In the genomic region with DNA sequence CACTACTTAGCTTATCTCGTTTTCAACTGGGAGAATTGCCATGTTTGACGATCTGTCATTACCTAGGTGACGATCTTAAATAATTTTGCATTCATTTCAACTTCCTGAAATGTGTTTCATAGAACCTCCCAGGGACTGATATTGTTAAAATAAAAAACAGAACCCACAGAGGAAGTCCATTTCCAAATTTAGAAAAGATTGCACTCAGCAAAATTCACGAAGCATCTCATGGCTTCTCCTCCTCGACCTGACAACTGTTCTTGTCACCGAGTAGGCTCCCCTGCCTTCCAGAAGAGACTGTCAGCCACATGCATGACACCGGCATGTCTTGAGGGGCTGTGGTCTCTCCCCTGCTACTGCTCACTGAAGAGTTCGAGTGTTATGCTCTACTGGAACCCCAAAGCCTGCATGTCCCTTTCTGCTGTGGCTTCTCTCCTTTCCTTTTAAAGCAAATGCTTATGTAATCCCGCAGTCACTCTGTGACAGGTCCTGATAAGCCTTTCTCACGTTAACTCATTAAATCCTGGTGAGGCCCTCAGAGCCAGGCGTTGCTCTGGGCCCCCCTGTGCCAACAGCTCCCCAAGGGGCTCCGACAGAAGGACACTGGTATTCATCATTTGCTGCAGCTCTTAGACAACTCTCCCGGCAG, we compare ENCODE assay signal across 8 cellular contexts. TPM values are rescaled to one million over a fixed set of nuclear protein-coding genes. Genes with fewer than 3 reads are reported as not detected.
DNase-seq lines count a peak whose midpoint lies in the region; ATAC-seq and TF ChIP-seq lines count a peak whose summit lies in the region.
"Had no signal": no experiment of that assay in that cellular context is flagged by ENCODE, and none has a peak within 500 bp of the region (broad histone marks: within the 10 kb centered on the region; RNA-seq: fewer than 3 reads in every experiment).

No MANE protein-coding gene starts in this region.

- no peak for TF ChIP-seq POLR2A in GM18505 (IDR thresholded peaks at IDR 0.05; ENCODE audit: borderline replicate concordance, extremely low read depth, insufficient read depth, insufficient read length)

- H3K4me3 Mint-ChIP-seq in activated T-helper 17 cell treated with anti-CD3 and anti-CD28 coated beads, Interleukin-2, amount 50 U/mL, for 72 hours = peak overlapping the region; percentile 44

- H3K36me3 Mint-ChIP-seq in activated T-helper 17 cell treated with anti-CD3 and anti-CD28 coated beads, Interleukin-2, amount 50 U/mL, for 72 hours (ENCODE audit: low read depth) = no peaks in the 10 kb centered on the region

- DNase-seq in putamen (ENCODE audit: low spot score) (peak; percentile 44), foreskin keratinocyte (no peak)
- DNase-seq in effector CD8-positive, alpha-beta T cell (lab: John Stamatoyannopoulos, UW) = no peak

- peaks cover 26% of the 10 kb centered on the region for H3K27me3 ChIP-seq in foreskin keratinocyte

- no peaks in the 10 kb centered on the region for H3K9me3 Mint-ChIP-seq in activated T-helper 17 cell treated with anti-CD3 and anti-CD28 coated beads, Interleukin-2, amount 50 U/mL, for 72 hours

- peaks cover 4% of the 10 kb centered on the region for H3K4me1 ChIP-seq in foreskin keratinocyte
- H3K4me1 ChIP-seq: breast epithelium had no signal

- peak; percentile 47 for ATAC-seq in GM18505 (IDR thresholded peaks at IDR 0.05; ENCODE audit: unreplicated experiment)
- peak; percentile 55 for ATAC-seq in HG03354 (IDR thresholded peaks at IDR 0.05; ENCODE audit: poor library complexity, severe bottlenecking, unreplicated experiment)
- ATAC-seq in activated T-helper 17 cell treated with anti-CD3 and anti-CD28 coated beads, Interleukin-2, amount 50 U/mL, for 72 hours (replicated peaks) = no peak
- ATAC-seq in foreskin keratinocyte = no peak
- ATAC-seq in HG03520 (IDR thresholded peaks at IDR 0.05; ENCODE audit: unreplicated experiment) = no peak

- no peak for TF ChIP-seq CTCF in foreskin keratinocyte (conservative IDR thresholded peaks at IDR 0.05)

- H3K27ac Mint-ChIP-seq in activated T-helper 17 cell treated with anti-CD3 and anti-CD28 coated beads, Interleukin-2, amount 50 U/mL, for 72 hours = peak overlapping the region; percentile 3

- peaks cover 5% of the 10 kb centered on the region for H3K4me1 Mint-ChIP-seq in activated T-helper 17 cell treated with anti-CD3 and anti-CD28 coated beads, Interleukin-2, amount 50 U/mL, for 72 hours

- H3K27ac ChIP-seq in foreskin keratinocyte = no peak overlapping the region
- H3K27ac ChIP-seq: breast epithelium had no signal

- peaks cover 33% of the 10 kb centered on the region for H3K27me3 Mint-ChIP-seq in activated T-helper 17 cell treated with anti-CD3 and anti-CD28 coated beads, Interleukin-2, amount 50 U/mL, for 72 hours

RNA-seq across cellular contexts. Expression of gene ANKRD33B, which starts 26.8 kb away (rescaled TPM):
- 10 to 100 TPM in 1 of 2 donors, 1 to 10 TPM in 1; 7.8 to 12.2 TPM for total RNA-seq in activated T-helper 17 cell treated with anti-CD3 and anti-CD28 coated beads, Interleukin-2, amount 50 U/mL, for 72 hours
- 1.8 and 4.3 TPM in 2 replicates for total RNA-seq in foreskin keratinocyte
- polyA plus RNA-seq in foreskin keratinocyte = 0.31 and 0.87 TPM in 2 replicates

Comparison
In these comparisons a context has a peak if more than half of its experiments do, and no peak if none do; other contexts are left out.
1. ATAC-seq: peak in GM18505 (single experiment) and HG03354 (single experiment); none in activated T-helper 17 cell treated with anti-CD3 and anti-CD28 coated beads, Interleukin-2, amount 50 U/mL, for 72 hours (single experiment), foreskin keratinocyte (single experiment) and HG03520 (single experiment).